In genomic region chr17:62478976-62479894, GRCh38 we compare ENCODE assay signal across 8 cellular contexts. TPM values are rescaled to one million over a fixed set of nuclear protein-coding genes. Genes with fewer than 3 reads are reported as not detected.
DNase-seq lines count a peak whose midpoint lies in the region; ATAC-seq and TF ChIP-seq lines count a peak whose summit lies in the region.
"Not testable (repeated sequence)": the region's sequence is repeated elsewhere in the genome, so short reads cannot be mapped to it uniquely, and the experiment has no call there.

No MANE protein-coding gene starts in this region.

- ATAC-seq in heart right ventricle, result peak; percentile 33 to 63 (median 48)

- TF ChIP-seq CTCF in astrocyte of the spinal cord (IDR thresholded peaks at IDR 0.05; ENCODE audit: low read depth, low read length); heart right ventricle (IDR thresholded peaks at IDR 0.05): not testable (repeated sequence)

- H3K36me3 ChIP-seq in HAP-1 (replicated peaks) (peaks cover 11% of the 10 kb centered on the region), heart right ventricle (peaks cover 0 to 32% (median 4%) of the 10 kb centered on the region in 9 donors), neuron (ENCODE audit: insufficient read depth, low read length) (peaks cover 12% of the 10 kb centered on the region)

- in situ Hi-C loops in HAP-1 (cut with MboI; ENCODE audit: low sequenced_read_pairs); KBM-7 (cut with MboI; ENCODE audit: low pct_unique_long_range_greater_than_20kb, low sequenced_read_pairs); astrocyte of the spinal cord (cut with HindIII; ENCODE audit: low sequenced_read_pairs): not testable (repeated sequence)

- not testable (repeated sequence) for H2AFZ ChIP-seq in neuron (ENCODE audit: low read depth, low read length)

- intact Hi-C loops in heart right ventricle (cut with DNase I), result not testable (repeated sequence)

- not testable (repeated sequence) for H3K27me3 ChIP-seq in HAP-1 (ENCODE audit: low read depth); heart right ventricle; neuron (ENCODE audit: insufficient read depth, low read length)

- H3K27ac ChIP-seq in heart right ventricle, result peak overlapping the region; percentile 86 to 97 (median 94)
- peak overlapping the region; percentile 63 for H3K27ac ChIP-seq in substantia nigra (ENCODE audit: low read depth, low read length, poor library complexity, severe bottlenecking)

- peak overlapping the region; percentile 54 for H3K4me3 ChIP-seq in HAP-1
- H3K4me3 ChIP-seq in astrocyte of the spinal cord (ENCODE audit: low read depth, low read length), result peak overlapping the region; percentile 72
- peak overlapping the region; percentile 50 to 89 (median 80) for H3K4me3 ChIP-seq in heart right ventricle
- H3K4me3 ChIP-seq in neuron (ENCODE audit: low read length), result peak overlapping the region; percentile 73

- not testable (repeated sequence) for H3K4me1 ChIP-seq in HAP-1
- H3K4me1 ChIP-seq in heart right ventricle (peaks cover 0 to 53% (median 23%) of the 10 kb centered on the region in 9 donors), neuron (ENCODE audit: insufficient read depth, low read length) (peaks cover 11% of the 10 kb centered on the region)

- WGBS in heart right ventricle, 2 donors, result 0 to 2% methylated on average over 43 to 76 of the region's 90 CpGs

- H3K9me3 ChIP-seq in HAP-1; heart right ventricle; neuron (ENCODE audit: low read length): not testable (repeated sequence)

- peak; percentile 26 for DNase-seq in GM03348 (ENCODE audit: low spot score)
- peak in 1 of 2 experiments; percentile 44 for DNase-seq in HAP-1 (ENCODE audit: low spot score in 2 of 2)
- DNase-seq in KBM-7, result peak; percentile 56
- peak; percentile 48 for DNase-seq in UCSD-AML1 (lab: John Stamatoyannopoulos, UW; ENCODE audit: unreplicated experiment)
- DNase-seq in astrocyte of the spinal cord (ENCODE audit: low read depth, low spot score), result peak; percentile 15
- DNase-seq in heart right ventricle, result peak; percentile 27 to 33
- peak in 30 of 49 donors; percentile 3 to 61 (median 32) for DNase-seq in substantia nigra (lab: John Stamatoyannopoulos, UW)

RNA-seq across cellular contexts. Expression of gene TLK2, which starts 0.6 kb away (rescaled TPM):
- 10 to 100 TPM; 25.8 to 41.9 (median 31.8) TPM for total RNA-seq in heart right ventricle
- polyA plus RNA-seq in heart right ventricle, result 10 to 100 TPM in 1 of 2 donors, 1 to 10 TPM in 1; 9.2 to 12.0 TPM

RNA-seq across cellular contexts. Expression of gene METTL2A, which starts 55.5 kb away (rescaled TPM):
- total RNA-seq in heart right ventricle, result 10 to 100 TPM; 16.4 to 19.5 (median 18.1) TPM
- polyA plus RNA-seq in heart right ventricle, result 10 to 100 TPM in 1 of 2 donors, 1 to 10 TPM in 1; 6.6 to 15.4 TPM
